ENCODE assay signal across 8 cellular contexts in the genomic region with DNA sequence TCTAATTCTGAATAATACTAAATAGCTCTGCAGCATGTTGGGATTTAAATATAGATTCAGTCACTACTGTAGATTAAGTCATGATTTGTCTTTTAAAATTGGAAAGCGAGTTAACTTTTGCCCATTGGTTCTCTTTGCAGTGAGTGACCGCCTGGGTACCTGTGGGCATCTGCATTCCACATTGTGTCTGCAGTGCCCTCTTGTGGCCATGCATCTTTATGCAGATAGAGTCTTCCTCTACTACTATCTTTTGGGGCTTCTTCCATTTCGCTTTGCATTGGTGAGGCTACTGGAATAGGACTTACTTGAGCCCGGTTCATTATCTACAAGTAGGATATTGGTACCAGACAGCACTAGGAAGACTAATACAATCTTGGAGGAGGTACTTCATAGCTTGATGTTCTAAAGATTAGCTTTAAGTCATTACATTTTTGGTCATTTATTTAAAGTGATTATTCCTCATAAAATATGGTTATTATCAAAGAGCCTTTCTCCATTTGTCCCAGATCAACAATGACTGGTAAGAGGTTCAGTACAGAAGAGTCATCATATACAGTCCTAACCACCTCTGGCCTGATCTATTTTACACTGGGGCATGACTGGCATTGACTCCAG.
A peak's percentile ranks its signal among the peaks of the same experiment; 100 is the strongest.
DNase-seq lines count a peak whose midpoint lies in the region; ATAC-seq and TF ChIP-seq lines count a peak whose summit lies in the region.

No MANE protein-coding gene starts in this region.

- no peaks in the 10 kb centered on the region for H3K36me3 Mint-ChIP-seq in activated T-helper 1 cell treated with anti-CD3 and anti-CD28 coated beads, Interleukin-12 subunit alpha, Interleukin-12 subunit beta, Interleukin-2, Interleukin-4 antibody, amounts not matched to agents 30 ng/mL and 10 ng/mL and 1 ng/mL, durations not matched to agents 14 hours and 24 hours and 36 hours (ENCODE audit: low read depth)
- H3K36me3 Mint-ChIP-seq in activated T-helper 2 cell treated with anti-CD3 and anti-CD28 coated beads, Interferon-gamma antibody, Interleukin-2, Interleukin-4, amounts not matched to agents 10 μg/mL and 5 μg/mL and 100 μg/mL, durations not matched to agents 14 hours and 24 hours and 36 hours (ENCODE audit: low read depth): no peaks in the 10 kb centered on the region

- no TSS peak for BruUV-seq in OCI-LY7 (replicated peaks; lab: Mats Ljungman, UMichigan)

- no peak overlapping the region for H3K27ac Mint-ChIP-seq in activated T-helper 1 cell treated with anti-CD3 and anti-CD28 coated beads, Interleukin-12 subunit alpha, Interleukin-12 subunit beta, Interleukin-2, Interleukin-4 antibody, amounts not matched to agents 30 ng/mL and 10 ng/mL and 1 ng/mL, durations not matched to agents 14 hours and 24 hours and 36 hours
- H3K27ac Mint-ChIP-seq in activated T-helper 2 cell treated with anti-CD3 and anti-CD28 coated beads, Interferon-gamma antibody, Interleukin-2, Interleukin-4, amounts not matched to agents 10 μg/mL and 5 μg/mL and 100 μg/mL, durations not matched to agents 14 hours and 24 hours and 36 hours: no peak overlapping the region

- CTCF ChIA-PET in OCI-LY7 (lab: Charles Lee; ENCODE audit: unreplicated experiment): no interaction called here

- H3K4me1 ChIP-seq in DOHH2 (ENCODE audit: control insufficient read depth, low read length) (no peaks in the 10 kb centered on the region), OCI-LY7 (ENCODE audit: insufficient read depth, low read length, poor library complexity, severe bottlenecking) (no peaks in the 10 kb centered on the region)

- no peak overlapping the region for H3K4me3 Mint-ChIP-seq in activated T-helper 1 cell treated with anti-CD3 and anti-CD28 coated beads, Interleukin-12 subunit alpha, Interleukin-12 subunit beta, Interleukin-2, Interleukin-4 antibody, amounts not matched to agents 30 ng/mL and 10 ng/mL and 1 ng/mL, durations not matched to agents 14 hours and 24 hours and 36 hours
- H3K4me3 Mint-ChIP-seq in activated T-helper 2 cell treated with anti-CD3 and anti-CD28 coated beads, Interferon-gamma antibody, Interleukin-2, Interleukin-4, amounts not matched to agents 10 μg/mL and 5 μg/mL and 100 μg/mL, durations not matched to agents 14 hours and 24 hours and 36 hours (ENCODE audit: low read depth): no peak overlapping the region

- TF ChIP-seq CTCF in DOHH2 (IDR thresholded peaks at IDR 0.05; ENCODE audit: low read depth, low read length, poor library complexity, severe bottlenecking) (peak; percentile 83), OCI-LY7 (conservative IDR thresholded peaks at IDR 0.05; ENCODE audit: low read length) (peak; percentile 75)

- no peaks in the 10 kb centered on the region for H3K36me3 ChIP-seq in DOHH2 (ENCODE audit: control insufficient read depth, low read length)
- H3K36me3 ChIP-seq in OCI-LY7 (ENCODE audit: insufficient read depth, low read length): no peaks in the 10 kb centered on the region

- H3K79me2 ChIP-seq in DOHH2 (ENCODE audit: control insufficient read depth, low read length) (no peaks in the 10 kb centered on the region), OCI-LY7 (ENCODE audit: insufficient read depth, low read depth, low read length) (no peaks in the 10 kb centered on the region)

- H2AFZ ChIP-seq in OCI-LY7 (ENCODE audit: low read length): no peak overlapping the region

- H3K9me3 ChIP-seq in DOHH2 (ENCODE audit: control insufficient read depth, insufficient read depth, low read length): no peaks in the 10 kb centered on the region
- H3K9me3 ChIP-seq in OCI-LY7 (ENCODE audit: low read length): no peaks in the 10 kb centered on the region

- DNase-seq in OCI-LY7 (ENCODE audit: low spot score) (peak; percentile 24), globus pallidus (ENCODE audit: low spot score) (peak; percentile 81), renal cortical epithelial cell (ENCODE audit: low read depth) (peak; percentile 42)
- peak; percentile 3 for DNase-seq in activated T-helper 1 cell treated with anti-CD3 and anti-CD28 coated beads, Interleukin-12 subunit alpha, Interleukin-12 subunit beta, Interleukin-2, Interleukin-4 antibody, amounts not matched to agents 30 ng/mL and 10 ng/mL and 1 ng/mL, durations not matched to agents 14 hours and 24 hours and 36 hours (ENCODE audit: low spot score)
- no peak for DNase-seq in activated T-helper 2 cell treated with anti-CD3 and anti-CD28 coated beads, Interferon-gamma antibody, Interleukin-2, Interleukin-4, amounts not matched to agents 10 μg/mL and 5 μg/mL and 100 μg/mL, durations not matched to agents 14 hours and 24 hours and 36 hours (ENCODE audit: low spot score)

- H3K27ac ChIP-seq in DOHH2 (ENCODE audit: low read depth, low read length) (no peak overlapping the region), OCI-LY7 (ENCODE audit: low read depth, low read length, poor library complexity, severe bottlenecking) (no peak overlapping the region)

- intact Hi-C loops in OCI-LY7 (cut with micrococcal nuclease; ENCODE audit: unreplicated experiment): no loop called here
- intact Hi-C loops in activated T-helper 1 cell treated with anti-CD3 and anti-CD28 coated beads, Interleukin-12 subunit alpha, Interleukin-12 subunit beta, Interleukin-2, Interleukin-4 antibody, amounts not matched to agents 30 ng/mL and 10 ng/mL and 1 ng/mL, durations not matched to agents 14 hours and 24 hours and 36 hours (cut with micrococcal nuclease): loop anchor here (5.0 kb wide), 1 partner anchor 285 kb away; a partner anchor contains a TSS
- intact Hi-C loops in activated T-helper 2 cell treated with anti-CD3 and anti-CD28 coated beads, Interferon-gamma antibody, Interleukin-2, Interleukin-4, amounts not matched to agents 10 μg/mL and 5 μg/mL and 100 μg/mL, durations not matched to agents 14 hours and 24 hours and 36 hours (cut with micrococcal nuclease): no loop called here

- H3K4me3 ChIP-seq in DOHH2 (ENCODE audit: low read length) (no peak overlapping the region), OCI-LY7 (ENCODE audit: low read depth, low read length, poor library complexity, severe bottlenecking) (no peak overlapping the region)

- no peaks in the 10 kb centered on the region for H3F3A ChIP-seq in DOHH2 (ENCODE audit: control insufficient read depth, insufficient read depth)

- H4K20me1 ChIP-seq in DOHH2 (ENCODE audit: control insufficient read depth, insufficient read depth, low read depth, low read length) (no peaks in the 10 kb centered on the region), OCI-LY7 (ENCODE audit: insufficient read depth, low read length) (no peaks in the 10 kb centered on the region)

- H3K9me2 ChIP-seq in DOHH2 (replicated peaks; ENCODE audit: control insufficient read depth, low read length): no peaks in the 10 kb centered on the region
- H3K9me2 ChIP-seq in OCI-LY7 (ENCODE audit: insufficient read depth, low read length): no peaks in the 10 kb centered on the region

- H3K4me1 Mint-ChIP-seq in activated T-helper 1 cell treated with anti-CD3 and anti-CD28 coated beads, Interleukin-12 subunit alpha, Interleukin-12 subunit beta, Interleukin-2, Interleukin-4 antibody, amounts not matched to agents 30 ng/mL and 10 ng/mL and 1 ng/mL, durations not matched to agents 14 hours and 24 hours and 36 hours (ENCODE audit: low read depth): no peaks in the 10 kb centered on the region
- no peaks in the 10 kb centered on the region for H3K4me1 Mint-ChIP-seq in activated T-helper 2 cell treated with anti-CD3 and anti-CD28 coated beads, Interferon-gamma antibody, Interleukin-2, Interleukin-4, amounts not matched to agents 10 μg/mL and 5 μg/mL and 100 μg/mL, durations not matched to agents 14 hours and 24 hours and 36 hours (ENCODE audit: low read depth)

- POLR2A ChIA-PET in OCI-LY7 (lab: Charles Lee): no interaction called here

- H3K9me3 Mint-ChIP-seq in activated T-helper 1 cell treated with anti-CD3 and anti-CD28 coated beads, Interleukin-12 subunit alpha, Interleukin-12 subunit beta, Interleukin-2, Interleukin-4 antibody, amounts not matched to agents 30 ng/mL and 10 ng/mL and 1 ng/mL, durations not matched to agents 14 hours and 24 hours and 36 hours: no peaks in the 10 kb centered on the region
- H3K9me3 Mint-ChIP-seq in activated T-helper 2 cell treated with anti-CD3 and anti-CD28 coated beads, Interferon-gamma antibody, Interleukin-2, Interleukin-4, amounts not matched to agents 10 μg/mL and 5 μg/mL and 100 μg/mL, durations not matched to agents 14 hours and 24 hours and 36 hours: no peaks in the 10 kb centered on the region

- peaks cover 2% of the 10 kb centered on the region for H3K27me3 Mint-ChIP-seq in activated T-helper 1 cell treated with anti-CD3 and anti-CD28 coated beads, Interleukin-12 subunit alpha, Interleukin-12 subunit beta, Interleukin-2, Interleukin-4 antibody, amounts not matched to agents 30 ng/mL and 10 ng/mL and 1 ng/mL, durations not matched to agents 14 hours and 24 hours and 36 hours (ENCODE audit: insufficient read depth)
- peaks cover 2% of the 10 kb centered on the region for H3K27me3 Mint-ChIP-seq in activated T-helper 2 cell treated with anti-CD3 and anti-CD28 coated beads, Interferon-gamma antibody, Interleukin-2, Interleukin-4, amounts not matched to agents 10 μg/mL and 5 μg/mL and 100 μg/mL, durations not matched to agents 14 hours and 24 hours and 36 hours (ENCODE audit: low read depth)

- H3K27me3 ChIP-seq in DOHH2 (ENCODE audit: control insufficient read depth, low read length): no peaks in the 10 kb centered on the region

- H3K4me2 ChIP-seq in DOHH2 (ENCODE audit: low read length): no peak overlapping the region
- no peak overlapping the region for H3K4me2 ChIP-seq in OCI-LY7 (ENCODE audit: low read length)

- ATAC-seq in GM19455 (IDR thresholded peaks at IDR 0.05; ENCODE audit: unreplicated experiment) (peak; percentile 85), HG03520 (IDR thresholded peaks at IDR 0.05; ENCODE audit: unreplicated experiment) (peak; percentile 91)
